In the genomic region with DNA sequence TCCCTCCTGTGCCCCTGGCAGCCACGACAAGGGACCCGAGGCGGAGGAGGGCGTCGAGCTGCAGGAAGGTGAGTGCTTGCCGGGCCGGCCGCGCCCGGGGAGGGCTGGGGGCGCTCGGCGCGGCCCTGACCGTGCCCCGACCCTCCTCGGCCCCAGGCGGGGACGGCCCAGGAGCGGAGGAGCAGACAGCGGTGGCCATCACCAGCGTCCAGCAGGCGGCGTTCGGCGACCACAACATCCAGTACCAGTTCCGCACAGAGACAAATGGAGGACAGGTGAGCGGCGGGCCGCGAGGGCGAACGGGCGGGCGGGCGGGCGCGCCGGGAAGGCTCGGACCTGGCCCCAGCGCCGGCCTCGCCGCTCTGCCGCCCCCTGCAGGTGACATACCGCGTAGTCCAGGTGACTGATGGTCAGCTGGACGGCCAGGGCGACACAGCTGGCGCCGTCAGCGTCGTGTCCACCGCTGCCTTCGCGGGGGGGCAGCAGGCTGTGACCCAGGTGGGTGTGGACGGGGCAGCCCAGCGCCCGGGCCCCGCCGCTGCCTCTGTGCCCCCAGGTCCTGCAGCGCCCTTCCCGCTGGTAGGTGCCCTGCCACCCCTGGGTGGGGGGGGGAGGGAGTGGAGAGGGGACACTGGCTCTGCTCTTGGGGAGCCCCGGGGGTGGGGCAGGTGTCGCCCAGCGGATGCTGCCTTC, we compare ENCODE assay signal across 1 cellular context.
TF ChIP-seq lines count a peak whose summit lies in the region.

No MANE protein-coding gene starts in this region.

TF ChIP-seq in SK-N-SH treated with all-trans-retinoic acid at 6 μM for 48 hours, 23 proteins besides CTCF, POLR2A, EP300 and RAD21 (continued from another document):
- TF ChIP-seq CREB5 (CRISPR knock-in tag; IDR thresholded peaks at IDR 0.05; ENCODE audit: low read depth) (no peak), OSR1 (CRISPR knock-in tag; IDR thresholded peaks at IDR 0.05) (no peak)
